Comparison of ENCODE assay signal across 25 cellular contexts in genomic region chr16:82682757-82683156, GRCh38. TPM values are rescaled to one million over a fixed set of nuclear protein-coding genes. Genes with fewer than 3 reads are reported as not detected.
"Had no signal": no experiment of that assay in that cellular context is flagged by ENCODE, and none has a peak within 500 bp of the region (broad histone marks: within the 10 kb centered on the region; RNA-seq: fewer than 3 reads in every experiment).

No MANE protein-coding gene starts in this region.

- H3K4me1 ChIP-seq: colonic mucosa, esophagus squamous epithelium, lower lobe of right lung, suprapubic skin, transverse colon, upper lobe of right lung, uterus had no signal

- H3K27ac ChIP-seq: colonic mucosa, esophagus squamous epithelium, lower lobe of right lung, ovary, skin epidermis, suprapubic skin, transverse colon, upper lobe of right lung, uterus had no signal

- H3K4me3 ChIP-seq: colonic mucosa, esophagus squamous epithelium, lower lobe of right lung, ovary, skin epidermis, suprapubic skin, transverse colon, upper lobe of right lung, uterus had no signal

- DNase-seq: colonic mucosa; effector memory CD4-positive, alpha-beta T cell; erythroblast; esophagus squamous epithelium; foreskin melanocyte; glutamatergic neuron; hypothalamus; immature natural killer cell; islet precursor cell; kidney glomerular epithelial cell; lower lobe of right lung; natural killer cell; occipital lobe; ovary; stimulated activated CD4-positive, alpha-beta T cell treated with anti-CD3 and anti-CD28 coated beads, Interleukin-15, amount 100 ng/mL, for 24 hours; stimulated activated CD4-positive, alpha-beta T cell treated with anti-CD3 and anti-CD28 coated beads, Interleukin-2, amount 100 ng/mL, for 48 hours; stimulated activated CD8-positive, alpha-beta memory T cell treated with anti-CD3 and anti-CD28 coated beads, Interleukin-4, amount 100 ng/mL, for 48 hours; stimulated activated naive CD4-positive, alpha-beta T cell; stimulated activated naive CD8-positive, alpha-beta T cell treated with anti-CD3 and anti-CD28 coated beads, Interleukin-15, amount 100 ng/mL, for 72 hours; transverse colon; upper lobe of right lung; uterus had no signal

- H3K27me3 ChIP-seq: colonic mucosa, esophagus squamous epithelium, ovary, suprapubic skin, transverse colon, upper lobe of right lung, uterus had no signal

- H3K36me3 ChIP-seq: colonic mucosa, esophagus squamous epithelium, lower lobe of right lung, ovary, suprapubic skin, transverse colon, upper lobe of right lung, uterus had no signal

- H3K9me3 ChIP-seq: colonic mucosa, esophagus squamous epithelium, lower lobe of right lung, ovary, suprapubic skin, transverse colon, upper lobe of right lung, uterus had no signal

- ATAC-seq: left lobe of liver; lower lobe of right lung; natural killer cell; stimulated activated naive CD8-positive, alpha-beta T cell treated with anti-CD3 and anti-CD28 coated beads, Interleukin-15, amount 100 ng/mL, for 72 hours; upper lobe of right lung had no signal

RNA-seq across cellular contexts. Expression of gene CDH13, which starts 56.0 kb away (rescaled TPM):
- total RNA-seq: natural killer cell had no signal
- polyA plus RNA-seq: immature natural killer cell had no signal
